22 cellular contexts compared by ENCODE assay signal in the genomic region with DNA sequence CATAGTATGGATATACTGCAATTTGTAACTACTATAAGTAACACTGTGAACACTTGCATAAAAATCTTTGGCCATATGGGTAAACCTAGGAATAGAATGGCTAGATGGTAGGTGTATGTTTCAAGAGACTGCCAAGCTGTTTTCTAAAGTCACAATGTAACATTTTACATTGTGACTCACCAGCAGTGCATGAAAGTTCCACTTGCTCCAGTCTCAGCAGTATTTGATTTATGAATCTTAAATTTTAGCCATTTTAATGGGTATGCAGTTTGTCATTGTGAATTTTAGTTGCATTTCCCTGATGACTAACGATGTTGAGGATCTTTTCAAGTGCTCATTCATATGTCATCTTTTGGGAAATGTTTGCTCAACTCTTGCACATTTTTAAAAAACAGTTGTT.
DNase-seq lines count a peak whose midpoint lies in the region; ATAC-seq and TF ChIP-seq lines count a peak whose summit lies in the region.
"Had no signal": no experiment of that assay in that cellular context is flagged by ENCODE, and none has a peak within 500 bp of the region (broad histone marks: within the 10 kb centered on the region; RNA-seq: fewer than 3 reads in every experiment).

No MANE protein-coding gene starts in this region.

- peak overlapping the region; percentile 79 for H3K27ac ChIP-seq in psoas muscle
- no peak overlapping the region for H3K27ac ChIP-seq in mesendoderm (ENCODE audit: low read depth, low read length)
- H3K27ac ChIP-seq: hepatocyte, Peyer's patch, transverse colon had no signal

- no peak overlapping the region for H3K18ac ChIP-seq in mesendoderm (ENCODE audit: low read length)

- no peaks in the 10 kb centered on the region for H3K79me2 ChIP-seq in mesendoderm (ENCODE audit: control insufficient read depth, insufficient read depth, low read length)
- H3K79me2 ChIP-seq: hepatocyte had no signal

- ATAC-seq in psoas muscle (peak in 3 of 4 donors; percentile 11 to 60 (median 40)), HG02870 (IDR thresholded peaks at IDR 0.05; ENCODE audit: unreplicated experiment) (no peak)
- ATAC-seq: GM12878 had no signal

- TF ChIP-seq CTCF in AG09309 (IDR thresholded peaks at IDR 0.05; ENCODE audit: control insufficient read depth, insufficient read depth, low read depth, low read length, missing control alignments) (no peak), HFFc6 (IDR thresholded peaks at IDR 0.05) (no peak), epithelial cell of esophagus (IDR thresholded peaks at IDR 0.05; ENCODE audit: insufficient read depth, low read depth, low read length, missing control alignments) (no peak), psoas muscle (IDR thresholded peaks at IDR 0.05) (no peak)

- peaks cover 30% of the 10 kb centered on the region for H3K36me3 Mint-ChIP-seq in HFFc6 (ENCODE audit: low read depth)

- H2AK5ac ChIP-seq in mesendoderm (ENCODE audit: low read length): no peak overlapping the region

- no peak overlapping the region for H3K4ac ChIP-seq in mesendoderm (ENCODE audit: low read depth, low read length)

- no peaks in the 10 kb centered on the region for H3K9me3 Mint-ChIP-seq in HFFc6
- H3K9me3 Mint-ChIP-seq: activated naive CD8-positive, alpha-beta T cell treated with anti-CD3 and anti-CD28 coated beads, Interleukin-2, amount 10 ng/mL, durations not matched to agents 7 days and 5 days; activated T-helper 1 cell treated with anti-CD3 and anti-CD28 coated beads, Interleukin-12 subunit alpha, Interleukin-12 subunit beta, Interleukin-2, Interleukin-4 antibody, amounts not matched to agents 30 ng/mL and 10 ng/mL and 1 ng/mL, durations not matched to agents 14 hours and 24 hours and 36 hours had no signal

- no peak overlapping the region for H3K23ac ChIP-seq in mesendoderm (ENCODE audit: low read length)

- H4K8ac ChIP-seq in mesendoderm (ENCODE audit: low read depth, low read length): no peak overlapping the region

- no peak overlapping the region for H2BK15ac ChIP-seq in mesendoderm (replicated peaks; ENCODE audit: low read depth)

- no peak overlapping the region for H3K4me3 ChIP-seq in AG09309 (ENCODE audit: control insufficient read depth, low read depth, low read length)
- H3K4me3 ChIP-seq in epithelial cell of esophagus (ENCODE audit: low read length): no peak overlapping the region
- no peak overlapping the region for H3K4me3 ChIP-seq in psoas muscle
- no peak overlapping the region for H3K4me3 ChIP-seq in mesendoderm (ENCODE audit: low read length)
- H3K4me3 ChIP-seq: esophagus muscularis mucosa, GM12878, hepatocyte, Peyer's patch, transverse colon had no signal

- H3K4me1 Mint-ChIP-seq in HFFc6 (ENCODE audit: low read depth): peaks cover 60% of the 10 kb centered on the region

- no peak overlapping the region; the same call in 1 of the 2 replicates for H3K4me3 Mint-ChIP-seq in HFFc6
- H3K4me3 Mint-ChIP-seq: activated naive CD8-positive, alpha-beta T cell treated with anti-CD3 and anti-CD28 coated beads, Interleukin-2, amount 10 ng/mL, durations not matched to agents 7 days and 5 days; activated T-helper 1 cell treated with anti-CD3 and anti-CD28 coated beads, Interleukin-12 subunit alpha, Interleukin-12 subunit beta, Interleukin-2, Interleukin-4 antibody, amounts not matched to agents 30 ng/mL and 10 ng/mL and 1 ng/mL, durations not matched to agents 14 hours and 24 hours and 36 hours had no signal

- peak overlapping the region; percentile 17; the same call in 1 of the 2 replicates for H3K27ac Mint-ChIP-seq in HFFc6
- H3K27ac Mint-ChIP-seq: activated naive CD8-positive, alpha-beta T cell treated with anti-CD3 and anti-CD28 coated beads, Interleukin-2, amount 10 ng/mL, durations not matched to agents 7 days and 5 days; activated T-helper 1 cell treated with anti-CD3 and anti-CD28 coated beads, Interleukin-12 subunit alpha, Interleukin-12 subunit beta, Interleukin-2, Interleukin-4 antibody, amounts not matched to agents 30 ng/mL and 10 ng/mL and 1 ng/mL, durations not matched to agents 14 hours and 24 hours and 36 hours had no signal

- H4K5ac ChIP-seq in mesendoderm (ENCODE audit: low read length): no peak overlapping the region

- no peaks in the 10 kb centered on the region for H3K27me3 Mint-ChIP-seq in HFFc6 (ENCODE audit: insufficient read depth)
- H3K27me3 Mint-ChIP-seq: activated naive CD8-positive, alpha-beta T cell treated with anti-CD3 and anti-CD28 coated beads, Interleukin-2, amount 10 ng/mL, durations not matched to agents 7 days and 5 days had no signal

- no peak overlapping the region for H2BK120ac ChIP-seq in mesendoderm (ENCODE audit: low read depth, low read length)

- H3K79me1 ChIP-seq in mesendoderm (ENCODE audit: low read length): no peaks in the 10 kb centered on the region

- WGBS in psoas muscle, 3 donors: 73 to 86% (median 84%) methylated on average over 1 of the region's 1 CpG
- no CpG with 5 or more reads among the region's 1 CpG for WGBS in mesendoderm (ENCODE audit: extremely low coverage, insufficient coverage, low lambda C conversion rate)

- intact Hi-C loops in psoas muscle (cut with DNase I): no loop called here

- H3K9me3 ChIP-seq in psoas muscle: no peaks in the 10 kb centered on the region
- H3K9me3 ChIP-seq: Caco-2, esophagus muscularis mucosa, Peyer's patch, transverse colon had no signal

- H3K27me3 ChIP-seq in psoas muscle (ENCODE audit: insufficient read depth in 3 of 3, low read length in 2 of 3) (no peaks in the 10 kb centered on the region), mesendoderm (ENCODE audit: insufficient read depth, low read length, poor library complexity) (no peaks in the 10 kb centered on the region)
- H3K27me3 ChIP-seq: esophagus muscularis mucosa, hepatocyte, Peyer's patch, transverse colon had no signal

- no peak overlapping the region for H3K4me2 ChIP-seq in mesendoderm (ENCODE audit: low read length)
- H3K4me2 ChIP-seq: hepatocyte had no signal

- H3K36me3 ChIP-seq in psoas muscle (ENCODE audit: insufficient read depth in 1 of 2, low read depth in 1 of 2) (peaks cover 3 to 18% of the 10 kb centered on the region in 2 donors), mesendoderm (ENCODE audit: control insufficient read depth, insufficient read depth, low read length) (peaks cover 2% of the 10 kb centered on the region)
- H3K36me3 ChIP-seq: transverse colon had no signal

- DNase-seq in AG09309 (ENCODE audit: low read depth) (peak; percentile 34), HFFc6 (peak; percentile 65), epithelial cell of esophagus (ENCODE audit: low read depth) (peak; percentile 11), psoas muscle (no peak), LoVo (ENCODE audit: low spot score) (no peak), mesendoderm (no peak)
- DNase-seq in stimulated activated CD4-positive, alpha-beta T cell treated with anti-CD3 and anti-CD28 coated beads, Interleukin-4, amount 100 ng/mL, for 4 hours: no peak
- DNase-seq: activated CD4-positive, CD25-positive, alpha-beta regulatory T cell treated with anti-CD3 and anti-CD28 coated beads, Interleukin-2, amount 50 U/mL, for 72 hours; activated naive CD8-positive, alpha-beta T cell treated with anti-CD3 and anti-CD28 coated beads, Interleukin-2, amount 10 ng/mL, durations not matched to agents 7 days and 5 days; Caco-2; Karpas-422; NCI-H1417; NCI-H82; Peyer's patch; stimulated activated naive CD4-positive, alpha-beta T cell; T-helper 9 cell; transverse colon had no signal

- no peak overlapping the region for H3K56ac ChIP-seq in mesendoderm (ENCODE audit: low read length)

- H3K4me1 ChIP-seq in psoas muscle (peaks cover 39% of the 10 kb centered on the region), mesendoderm (ENCODE audit: control insufficient read depth, low read depth, low read length) (no peaks in the 10 kb centered on the region)
- H3K4me1 ChIP-seq: Caco-2, Peyer's patch had no signal

- H3K9ac ChIP-seq in mesendoderm (ENCODE audit: low read length): no peak overlapping the region

- no peak overlapping the region for H2BK5ac ChIP-seq in mesendoderm (ENCODE audit: low read length)

Comparison
In these comparisons a context has a peak if more than half of its experiments do, and no peak if none do; other contexts are left out.
1. DNase-seq: peak in AG09309 (single experiment), HFFc6 (single experiment) and epithelial cell of esophagus (single experiment); none in psoas muscle (0 of 2), LoVo (single experiment), mesendoderm (single experiment) and stimulated activated CD4-positive, alpha-beta T cell treated with anti-CD3 and anti-CD28 coated beads, Interleukin-4, amount 100 ng/mL, for 4 hours (0 of 2).